ENCODE assay signal across 20 cellular contexts in genomic region chr1:61968869-61969268, GRCh38.
"Had no signal": no experiment of that assay in that cellular context is flagged by ENCODE, and none has a peak within 500 bp of the region (broad histone marks: within the 10 kb centered on the region; RNA-seq: fewer than 3 reads in every experiment).

No MANE protein-coding gene starts in this region.

- H3K9me3 Mint-ChIP-seq: dendritic cell treated with granulocyte-macrophage colony-stimulating factor and Interleukin-4, amounts not matched to agents 40 ng/mL and 50 ng/mL, for 4 days; effector memory CD8-positive, alpha-beta T cell had no signal

- H3K4me3 Mint-ChIP-seq: dendritic cell treated with granulocyte-macrophage colony-stimulating factor and Interleukin-4, amounts not matched to agents 40 ng/mL and 50 ng/mL, for 4 days; effector memory CD8-positive, alpha-beta T cell; immature natural killer cell; naive B cell had no signal

- ATAC-seq: effector memory CD8-positive, alpha-beta T cell; foreskin keratinocyte; gastroesophageal sphincter; heart left ventricle; left cardiac atrium; left lung; left ventricle myocardium superior; lower lobe of right lung; mucosa of descending colon had no signal

- H3K27me3 ChIP-seq: colonic mucosa, esophagus muscularis mucosa, foreskin keratinocyte, gastroesophageal sphincter, heart left ventricle, hepatocyte, left lung had no signal

- H3K27ac Mint-ChIP-seq: dendritic cell treated with granulocyte-macrophage colony-stimulating factor and Interleukin-4, amounts not matched to agents 40 ng/mL and 50 ng/mL, for 4 days; effector memory CD8-positive, alpha-beta T cell; immature natural killer cell had no signal

- H3K27ac ChIP-seq: colonic mucosa, esophagus muscularis mucosa, foreskin keratinocyte, gastroesophageal sphincter, hepatocyte, left lung, lower lobe of right lung had no signal

- DNase-seq: colonic mucosa; cortex of kidney; effector CD8-positive, alpha-beta T cell; effector memory CD8-positive, alpha-beta T cell; foreskin keratinocyte; heart left ventricle; hypothalamus; immature natural killer cell; islet precursor cell; left cardiac atrium; left lung; left ventricle myocardium superior; lower lobe of right lung; mesenchymal stem cell; mucosa of descending colon; naive B cell had no signal

- H3K4me1 ChIP-seq: colonic mucosa, esophagus muscularis mucosa, gastroesophageal sphincter, left lung, lower lobe of right lung had no signal

- H3K4me1 Mint-ChIP-seq: naive B cell had no signal

- H3K4me3 ChIP-seq: colonic mucosa, esophagus muscularis mucosa, gastroesophageal sphincter, heart left ventricle, hepatocyte, left lung, lower lobe of right lung, mucosa of descending colon had no signal

- H3K36me3 ChIP-seq: colonic mucosa, esophagus muscularis mucosa, gastroesophageal sphincter, heart left ventricle, left lung, lower lobe of right lung had no signal

- H3K27me3 Mint-ChIP-seq: dendritic cell treated with granulocyte-macrophage colony-stimulating factor and Interleukin-4, amounts not matched to agents 40 ng/mL and 50 ng/mL, for 4 days; effector memory CD8-positive, alpha-beta T cell; naive B cell had no signal

- H3K9me3 ChIP-seq: colonic mucosa, esophagus muscularis mucosa, gastroesophageal sphincter, left lung, lower lobe of right lung, mucosa of descending colon had no signal
